19 cellular contexts compared by ENCODE assay signal in genomic region chr7:73646785-73647724, GRCh38. TPM values are rescaled to one million over a fixed set of nuclear protein-coding genes. Genes with fewer than 3 reads are reported as not detected.
DNase-seq lines count a peak whose midpoint lies in the region; ATAC-seq, FAIRE-seq and TF ChIP-seq lines count a peak whose summit lies in the region.
"Had no signal": no experiment of that assay in that cellular context is flagged by ENCODE, and none has a peak within 500 bp of the region (broad histone marks: within the 10 kb centered on the region; RNA-seq: fewer than 3 reads in every experiment).

No MANE protein-coding gene starts in this region.

- in situ Hi-C loops in K562 (cut with MboI) = no loop called here

- H3K27me3 ChIP-seq in K562 (ENCODE audit: control insufficient read depth in 2 of 2, insufficient read depth in 2 of 2, low read length in 2 of 2) (peaks cover 31 to 73% of the 10 kb centered on the region in 2 experiments), right lobe of liver (no peaks in the 10 kb centered on the region), suprapubic skin (peaks cover 70% of the 10 kb centered on the region)

- peaks cover 68% of the 10 kb centered on the region for H3K27me3 Mint-ChIP-seq in activated naive CD8-positive, alpha-beta T cell treated with anti-CD3 and anti-CD28 coated beads, Interleukin-2, amount 10 ng/mL, durations not matched to agents 7 days and 5 days
- peaks cover 72% of the 10 kb centered on the region for H3K27me3 Mint-ChIP-seq in activated naive CD8-positive, alpha-beta T cell treated with anti-CD3 and anti-CD28 coated beads for 36 hours
- peaks cover 50% of the 10 kb centered on the region for H3K27me3 Mint-ChIP-seq in T-helper 2 cell treated with Interferon-gamma antibody and Interleukin-4, amounts not matched to agents 5 μg/mL and 100 μg/mL, for 36 hours (ENCODE audit: low read depth)

- DNase-seq in activated naive CD8-positive, alpha-beta T cell treated with anti-CD3 and anti-CD28 coated beads, Interleukin-2, amount 10 ng/mL, durations not matched to agents 7 days and 5 days = no peak
- no peak for DNase-seq in activated naive CD8-positive, alpha-beta T cell treated with anti-CD3 and anti-CD28 coated beads for 36 hours
- DNase-seq in K562 (ENCODE audit: extremely low read depth in 1 of 4, low spot score in 3 of 4) = no peak
- DNase-seq in right lobe of liver = no peak
- no peak for DNase-seq in suprapubic skin (ENCODE audit: low spot score in 2 of 2)
- no peak for DNase-seq in NCI-H1105 treated with DMSO at 0.1 percent for 48 hours (lab: John Stamatoyannopoulos, UW)
- no peak for DNase-seq in LoVo (ENCODE audit: low spot score)
- no peak for DNase-seq in T-helper 2 cell treated with Interferon-gamma antibody and Interleukin-4, amounts not matched to agents 5 μg/mL and 100 μg/mL, for 36 hours (ENCODE audit: low spot score)
- DNase-seq: DMS79, GOT3 had no signal

- WGBS in K562 (ENCODE audit: insufficient coverage, low coverage, missing lambda C conversion rate) = 16% methylated on average over 16 of the region's 16 CpGs
- 3% methylated on average over 9 of the region's 16 CpGs for WGBS in right lobe of liver (ENCODE audit: insufficient coverage, low coverage, low lambda C conversion rate, missing lambda C conversion rate)
- 69% methylated on average over 11 of the region's 16 CpGs for WGBS in suprapubic skin

- H4K20me1 ChIP-seq in K562 (replicated peaks; ENCODE audit: control insufficient read depth, insufficient read depth, low read length) = 0 out of 2 replicates have a peak, but pooled peaks cover 3% of the 10 kb centered on the region

- H3K4me1 Mint-ChIP-seq in activated naive CD8-positive, alpha-beta T cell treated with anti-CD3 and anti-CD28 coated beads, Interleukin-2, amount 10 ng/mL, durations not matched to agents 7 days and 5 days = peaks cover 9% of the 10 kb centered on the region
- peaks cover 8% of the 10 kb centered on the region for H3K4me1 Mint-ChIP-seq in activated naive CD8-positive, alpha-beta T cell treated with anti-CD3 and anti-CD28 coated beads for 36 hours
- H3K4me1 Mint-ChIP-seq in T-helper 2 cell treated with Interferon-gamma antibody and Interleukin-4, amounts not matched to agents 5 μg/mL and 100 μg/mL, for 36 hours (ENCODE audit: low read depth) = peaks cover 5% of the 10 kb centered on the region

- CTCF ChIA-PET in K562 (lab: Yijun Ruan, JAX; ENCODE audit: low intra/inter-chr PET ratio) = no interaction called here

- no peak for TF ChIP-seq CTCF in K562 (IDR thresholded peaks at IDR 0.05 in 2 of 3, conservative IDR thresholded peaks at IDR 0.05 in 1 of 3; ENCODE audit: insufficient read depth in 2 of 3, low read depth in 1 of 3, low read length in 3 of 3)
- TF ChIP-seq CTCF in right lobe of liver (IDR thresholded peaks at IDR 0.05) = no peak
- no peak for TF ChIP-seq CTCF in suprapubic skin (IDR thresholded peaks at IDR 0.05)

- POLR2A ChIA-PET in activated naive CD8-positive, alpha-beta T cell treated with anti-CD3 and anti-CD28 coated beads, Interleukin-2, amount 10 ng/mL, durations not matched to agents 7 days and 5 days (lab: Charles Lee) = no interaction called here
- POLR2A ChIA-PET in K562 (lab: Yijun Ruan, JAX) = interaction anchor here (0.5 to 1.8 kb wide), 5 partner anchors 10 to 62 kb away, joined by 3 to 11 read pairs (median 4); no protein-coding TSS in a partner anchor

- TF ChIP-seq EP300 in K562 (IDR thresholded peaks at IDR 0.05; ENCODE audit: low read length) = no peak
- TF ChIP-seq EP300 in suprapubic skin (IDR thresholded peaks at IDR 0.05) = no peak

- H3K4me2 ChIP-seq in K562 (ENCODE audit: insufficient read depth, low read length) = no peak overlapping the region

- no peak overlapping the region for H3K4me3 ChIP-seq in K562
- peak overlapping the region; percentile 23 to 55 (median 54) for H3K4me3 ChIP-seq in right lobe of liver
- H3K4me3 ChIP-seq in suprapubic skin = peak overlapping the region; percentile 53

- BruUV-seq in K562 (replicated peaks; lab: Mats Ljungman, UMichigan) = no TSS peak

- no peaks in the 10 kb centered on the region; the same call in 1 of the 2 replicates for H3K9me3 ChIP-seq in K562 (replicated peaks; ENCODE audit: control insufficient read depth, insufficient read depth, low read depth, low read length)
- no peaks in the 10 kb centered on the region for H3K9me3 ChIP-seq in right lobe of liver
- H3K9me3 ChIP-seq in suprapubic skin = no peaks in the 10 kb centered on the region
- H3K9me3 ChIP-seq: transverse colon had no signal

- H3K36me3 Mint-ChIP-seq in activated naive CD8-positive, alpha-beta T cell treated with anti-CD3 and anti-CD28 coated beads, Interleukin-2, amount 10 ng/mL, durations not matched to agents 7 days and 5 days = no peaks in the 10 kb centered on the region
- H3K36me3 Mint-ChIP-seq in activated naive CD8-positive, alpha-beta T cell treated with anti-CD3 and anti-CD28 coated beads for 36 hours = no peaks in the 10 kb centered on the region
- no peaks in the 10 kb centered on the region for H3K36me3 Mint-ChIP-seq in T-helper 2 cell treated with Interferon-gamma antibody and Interleukin-4, amounts not matched to agents 5 μg/mL and 100 μg/mL, for 36 hours (ENCODE audit: low read depth)

- H3K36me3 ChIP-seq in K562 (ENCODE audit: control insufficient read depth, insufficient read depth, low read length) (no peaks in the 10 kb centered on the region), right lobe of liver (no peaks in the 10 kb centered on the region), suprapubic skin (no peaks in the 10 kb centered on the region)
- H3K36me3 ChIP-seq: transverse colon had no signal

- TF ChIP-seq POLR2A in K562 (conservative IDR thresholded peaks at IDR 0.05) (no peak), right lobe of liver (IDR thresholded peaks at IDR 0.05) (no peak), suprapubic skin (IDR thresholded peaks at IDR 0.05) (no peak)

- H3K4me3 Mint-ChIP-seq in activated naive CD8-positive, alpha-beta T cell treated with anti-CD3 and anti-CD28 coated beads, Interleukin-2, amount 10 ng/mL, durations not matched to agents 7 days and 5 days = peak overlapping the region; percentile 22
- H3K4me3 Mint-ChIP-seq in activated naive CD8-positive, alpha-beta T cell treated with anti-CD3 and anti-CD28 coated beads for 36 hours = no peak overlapping the region
- no peak overlapping the region for H3K4me3 Mint-ChIP-seq in T-helper 2 cell treated with Interferon-gamma antibody and Interleukin-4, amounts not matched to agents 5 μg/mL and 100 μg/mL, for 36 hours

- no peak for FAIRE-seq in K562 (lab: Jason Lieb, UNC)
- FAIRE-seq: GM12891, GM19239 had no signal

- no peak overlapping the region for H3K27ac Mint-ChIP-seq in activated naive CD8-positive, alpha-beta T cell treated with anti-CD3 and anti-CD28 coated beads, Interleukin-2, amount 10 ng/mL, durations not matched to agents 7 days and 5 days
- H3K27ac Mint-ChIP-seq in activated naive CD8-positive, alpha-beta T cell treated with anti-CD3 and anti-CD28 coated beads for 36 hours = no peak overlapping the region
- H3K27ac Mint-ChIP-seq in T-helper 2 cell treated with Interferon-gamma antibody and Interleukin-4, amounts not matched to agents 5 μg/mL and 100 μg/mL, for 36 hours = no peak overlapping the region
- H3K27ac Mint-ChIP-seq: activated naive CD4-positive, alpha-beta T cell treated with anti-CD3 and anti-CD28 coated beads, Interleukin-2, amount 50 U/mL, for 24 hours had no signal

- no peak overlapping the region for H2AFZ ChIP-seq in K562 (ENCODE audit: low read depth, low read length)

- H3K9me3 Mint-ChIP-seq in activated naive CD8-positive, alpha-beta T cell treated with anti-CD3 and anti-CD28 coated beads, Interleukin-2, amount 10 ng/mL, durations not matched to agents 7 days and 5 days = no peaks in the 10 kb centered on the region
- H3K9me3 Mint-ChIP-seq in activated naive CD8-positive, alpha-beta T cell treated with anti-CD3 and anti-CD28 coated beads for 36 hours = no peaks in the 10 kb centered on the region
- H3K9me3 Mint-ChIP-seq in T-helper 2 cell treated with Interferon-gamma antibody and Interleukin-4, amounts not matched to agents 5 μg/mL and 100 μg/mL, for 36 hours = no peaks in the 10 kb centered on the region
- H3K9me3 Mint-ChIP-seq: activated naive CD4-positive, alpha-beta T cell treated with anti-CD3 and anti-CD28 coated beads, Interleukin-2, amount 50 U/mL, for 24 hours had no signal

- H3K9ac ChIP-seq in K562 (ENCODE audit: insufficient read depth in 1 of 2, low read depth in 2 of 2, low read length in 2 of 2) = 0 out of 4 replicates have a peak overlapping the region, but pooled peaks of 1 of the 2 experiments have one; percentile 22

- TF ChIP-seq RAD21 in K562 (CRISPR knock-in tag; conservative IDR thresholded peaks at IDR 0.05 in 1 of 2, IDR thresholded peaks at IDR 0.05 in 1 of 2) = no peak

- intact Hi-C loops in K562 (cut with micrococcal nuclease) = no loop called here
- intact Hi-C loops in right lobe of liver (cut with DNase I) = no loop called here

- H3K4me1 ChIP-seq in K562 (replicated peaks in 1 of 2; ENCODE audit: control insufficient read depth in 2 of 2, insufficient read depth in 2 of 2, low read length in 2 of 2) (peaks cover 0 to 14% of the 10 kb centered on the region in 2 experiments; a peak in 2 of 5 replicates), right lobe of liver (peaks cover 0 to 9% (median 3%) of the 10 kb centered on the region in 4 donors), suprapubic skin (peaks cover 12% of the 10 kb centered on the region)

- no peaks in the 10 kb centered on the region for H3K79me2 ChIP-seq in K562 (ENCODE audit: control insufficient read depth, insufficient read depth, low read length)

- H3K9me1 ChIP-seq in K562 (ENCODE audit: control insufficient read depth, insufficient read depth, low read length) = no peaks in the 10 kb centered on the region

- no peak for ATAC-seq in activated naive CD8-positive, alpha-beta T cell treated with anti-CD3 and anti-CD28 coated beads, Interleukin-2, amount 10 ng/mL, durations not matched to agents 7 days and 5 days (ENCODE audit: low read depth)
- ATAC-seq in K562 (no peak; the same call in 2 of the 3 replicates), right lobe of liver (no peak)

- H3K27ac ChIP-seq in K562 (ENCODE audit: extremely low read depth, low read depth, low read length) (no peak overlapping the region), right lobe of liver (peak overlapping the region in 1 of 3 donors; percentile 57), suprapubic skin (no peak overlapping the region)

RNA-seq across cellular contexts. Expression of gene VPS37D, which starts 20.6 kb away (rescaled TPM):
- under 1 TPM; 0.45 to 0.86 TPM for total RNA-seq in activated naive CD8-positive, alpha-beta T cell treated with anti-CD3 and anti-CD28 coated beads, Interleukin-2, amount 10 ng/mL, durations not matched to agents 7 days and 5 days
- total RNA-seq in activated naive CD8-positive, alpha-beta T cell treated with anti-CD3 and anti-CD28 coated beads for 36 hours = under 1 TPM; 0.44 to 0.45 TPM
- 1.3 TPM in 1 of 2 replicates, not detected in the other for total RNA-seq in K562 (2011; cell fraction: chromatin; rRNA removed; ENCODE audit: low replicate concordance)
- 0.83 and 1.3 TPM in 2 replicates for total RNA-seq in K562 (2011; cell fraction: nucleolus; rRNA removed)
- total RNA-seq in K562 (2011; cell fraction: nucleoplasm; rRNA removed) = 0.76 and 0.88 TPM in 2 replicates
- 2.3 and 2.5 TPM in 2 replicates for total RNA-seq in K562 (2014; rRNA removed)
- total RNA-seq in K562 (2014; rRNA removed; fragmentation: Illumina TruSeq; extraction: Trizol) = 0.26 TPM in 1 of 2 replicates, not detected in the other
- 0.25 and 0.38 TPM in 2 replicates for total RNA-seq in K562 (2015; rRNA removed; fragmentation: Illumina TruSeq; extraction: Trizol)
- 1.1 and 1.3 TPM in 2 replicates for total RNA-seq in K562 (2021)
- polyA plus RNA-seq in K562 (2011; rRNA removed) = 0.84 and 1.6 TPM in 2 replicates
- polyA plus RNA-seq in K562 (2011; cell fraction: cytosol; rRNA removed) = 1.8 and 2.7 TPM in 2 replicates
- 1.7 TPM in 2 replicates for polyA plus RNA-seq in K562 (2011; cell fraction: nucleus; rRNA removed)
- 0.70 and 2.2 TPM in 2 replicates for polyA plus RNA-seq in K562 (2012)
- 0.39 and 0.42 TPM in 2 replicates for polyA plus RNA-seq in K562 (2014; fragmentation: Illumina TruSeq; extraction: Trizol)
- not detected for polyA plus RNA-seq in K562 (2014; fragmentation: Nextera tagmentation; extraction: Ambion mirVana)
- polyA plus RNA-seq in K562 (2014; rRNA removed) = 1.3 and 2.1 TPM in 2 replicates
- polyA minus RNA-seq in K562 (2011; rRNA and poly(A)+ RNA removed) = 0.32 TPM in 1 of 2 replicates, not detected in the other
- 1.2 and 1.9 TPM in 2 replicates for polyA minus RNA-seq in K562 (2011; cell fraction: cytosol; rRNA and poly(A)+ RNA removed)
- 0.27 and 0.33 TPM in 2 replicates for polyA minus RNA-seq in K562 (2011; cell fraction: nucleus; rRNA and poly(A)+ RNA removed)
- 1 to 10 TPM; 1.2 to 3.0 (median 2.2) TPM for total RNA-seq in right lobe of liver
- total RNA-seq in suprapubic skin = 1 to 10 TPM; 1.9 to 3.5 (median 2.1) TPM

RNA-seq across cellular contexts. Expression of gene MLXIPL, which starts 22.7 kb away (rescaled TPM):
- total RNA-seq in activated naive CD8-positive, alpha-beta T cell treated with anti-CD3 and anti-CD28 coated beads, Interleukin-2, amount 10 ng/mL, durations not matched to agents 7 days and 5 days = not detected
- not detected for total RNA-seq in activated naive CD8-positive, alpha-beta T cell treated with anti-CD3 and anti-CD28 coated beads for 36 hours
- 12.6 and 32.2 TPM in 2 replicates for total RNA-seq in K562 (2011; cell fraction: chromatin; rRNA removed; ENCODE audit: low replicate concordance)
- 12.8 and 16.5 TPM in 2 replicates for total RNA-seq in K562 (2011; cell fraction: nucleolus; rRNA removed)
- 14.2 and 15.9 TPM in 2 replicates for total RNA-seq in K562 (2011; cell fraction: nucleoplasm; rRNA removed)
- total RNA-seq in K562 (2014; rRNA removed) (6.0 and 8.9 TPM in 2 replicates), K562 (2014; rRNA removed; fragmentation: Illumina TruSeq; extraction: Trizol) (0.61 and 0.91 TPM in 2 replicates), K562 (2015; rRNA removed; fragmentation: Illumina TruSeq; extraction: Trizol) (1.4 and 1.7 TPM in 2 replicates), K562 (2021) (10.2 and 11.8 TPM in 2 replicates), right lobe of liver (100 to 1,000 TPM in 5 of 6 experiments, 10 to 100 TPM in 1; 53.5 to 552 (median 225) TPM), suprapubic skin (1 to 10 TPM; 1.9 to 9.3 (median 2.7) TPM)
- polyA plus RNA-seq in K562 (2011; rRNA removed) (0.59 and 3.4 TPM in 2 replicates), K562 (2014; fragmentation: Illumina TruSeq; extraction: Trizol) (2.7 and 4.4 TPM in 2 replicates), K562 (2014; fragmentation: Nextera tagmentation; extraction: Ambion mirVana) (under 1 TPM; 0.11 to 0.17 TPM), K562 (2014; rRNA removed) (11.1 and 18.4 TPM in 2 replicates)
- polyA plus RNA-seq in K562 (2011; cell fraction: cytosol; rRNA removed) = 1.5 and 1.7 TPM in 2 replicates
- polyA plus RNA-seq in K562 (2011; cell fraction: nucleus; rRNA removed) = 22.7 and 25.6 TPM in 2 replicates
- polyA plus RNA-seq in K562 (2012) = 5.1 and 47.6 TPM in 2 replicates
- polyA minus RNA-seq in K562 (2011; rRNA and poly(A)+ RNA removed) = 0.39 and 0.69 TPM in 2 replicates
- 1.3 and 2.9 TPM in 2 replicates for polyA minus RNA-seq in K562 (2011; cell fraction: cytosol; rRNA and poly(A)+ RNA removed)
- polyA minus RNA-seq in K562 (2011; cell fraction: nucleus; rRNA and poly(A)+ RNA removed) = 6.7 and 13.7 TPM in 2 replicates
- total RNA-seq: chondrocyte, fibroblast of lung, HT1080, RPMI7951 had no signal
- polyA plus RNA-seq: AG04450, fibroblast of lung had no signal

RNA-seq across cellular contexts. Expression of gene DNAJC30, which starts 36.2 kb away (rescaled TPM):
- 10 to 100 TPM; 10.0 to 10.7 TPM for total RNA-seq in activated naive CD8-positive, alpha-beta T cell treated with anti-CD3 and anti-CD28 coated beads, Interleukin-2, amount 10 ng/mL, durations not matched to agents 7 days and 5 days
- 10 to 100 TPM in 1 of 2 experiments, 1 to 10 TPM in 1; 9.5 to 10.7 TPM for total RNA-seq in activated naive CD8-positive, alpha-beta T cell treated with anti-CD3 and anti-CD28 coated beads for 36 hours
- total RNA-seq in K562 (2011; cell fraction: chromatin; rRNA removed; ENCODE audit: low replicate concordance) = 18.6 and 26.1 TPM in 2 replicates
- total RNA-seq in K562 (2011; cell fraction: nucleolus; rRNA removed) = 21.3 and 26.5 TPM in 2 replicates
- 23.2 and 25.1 TPM in 2 replicates for total RNA-seq in K562 (2011; cell fraction: nucleoplasm; rRNA removed)
- total RNA-seq in K562 (2014; rRNA removed) (6.9 and 8.6 TPM in 2 replicates), K562 (2014; rRNA removed; fragmentation: Illumina TruSeq; extraction: Trizol) (3.8 and 4.2 TPM in 2 replicates), K562 (2015; rRNA removed; fragmentation: Illumina TruSeq; extraction: Trizol) (4.4 and 4.6 TPM in 2 replicates), K562 (2021) (10.1 and 11.3 TPM in 2 replicates), right lobe of liver (1 to 10 TPM; 5.4 to 8.8 (median 7.0) TPM), suprapubic skin (1 to 10 TPM; 4.4 to 4.9 (median 4.8) TPM)
- polyA plus RNA-seq in K562 (2011; rRNA removed) (2.0 and 3.7 TPM in 2 replicates), K562 (2014; fragmentation: Illumina TruSeq; extraction: Trizol) (4.6 and 6.4 TPM in 2 replicates), K562 (2014; fragmentation: Nextera tagmentation; extraction: Ambion mirVana) (1 to 10 TPM; 1.1 to 1.4 TPM), K562 (2014; rRNA removed) (9.2 and 11.4 TPM in 2 replicates)
- polyA plus RNA-seq in K562 (2011; cell fraction: cytosol; rRNA removed) = 3.2 and 14.7 TPM in 2 replicates
- polyA plus RNA-seq in K562 (2011; cell fraction: nucleus; rRNA removed) = 4.0 and 7.2 TPM in 2 replicates
- 5.5 and 7.0 TPM in 2 replicates for polyA plus RNA-seq in K562 (2012)
- 5.5 and 7.9 TPM in 2 replicates for polyA minus RNA-seq in K562 (2011; rRNA and poly(A)+ RNA removed)
- 3.3 and 3.4 TPM in 2 replicates for polyA minus RNA-seq in K562 (2011; cell fraction: cytosol; rRNA and poly(A)+ RNA removed)
- polyA minus RNA-seq in K562 (2011; cell fraction: nucleus; rRNA and poly(A)+ RNA removed) = 8.8 and 10.3 TPM in 2 replicates

RNA-seq across cellular contexts. Expression of gene BUD23, which starts 36.3 kb away (rescaled TPM):
- 10 to 100 TPM; 58.7 to 64.1 TPM for total RNA-seq in activated naive CD8-positive, alpha-beta T cell treated with anti-CD3 and anti-CD28 coated beads, Interleukin-2, amount 10 ng/mL, durations not matched to agents 7 days and 5 days
- 100 to 1,000 TPM; 117 to 124 TPM for total RNA-seq in activated naive CD8-positive, alpha-beta T cell treated with anti-CD3 and anti-CD28 coated beads for 36 hours
- total RNA-seq in K562 (2011; cell fraction: chromatin; rRNA removed; ENCODE audit: low replicate concordance) = 117 and 181 TPM in 2 replicates
- total RNA-seq in K562 (2011; cell fraction: nucleolus; rRNA removed) = 113 TPM in 2 replicates
- total RNA-seq in K562 (2011; cell fraction: nucleoplasm; rRNA removed) = 140 and 171 TPM in 2 replicates
- total RNA-seq in K562 (2014; rRNA removed) (170 and 183 TPM in 2 replicates), K562 (2014; rRNA removed; fragmentation: Illumina TruSeq; extraction: Trizol) (117 and 124 TPM in 2 replicates), K562 (2015; rRNA removed; fragmentation: Illumina TruSeq; extraction: Trizol) (123 and 128 TPM in 2 replicates), K562 (2021) (135 and 144 TPM in 2 replicates), right lobe of liver (10 to 100 TPM; 24.1 to 35.0 (median 29.2) TPM), suprapubic skin (10 to 100 TPM; 48.1 to 65.8 (median 53.8) TPM)
- polyA plus RNA-seq in K562 (2011; rRNA removed) (115 and 168 TPM in 2 replicates), K562 (2014; fragmentation: Illumina TruSeq; extraction: Trizol) (206 and 216 TPM in 2 replicates), K562 (2014; fragmentation: Nextera tagmentation; extraction: Ambion mirVana) (100 to 1,000 TPM in 1 of 2 experiments, 10 to 100 TPM in 1; 79.5 to 150 TPM), K562 (2014; rRNA removed) (270 and 301 TPM in 2 replicates)
- polyA plus RNA-seq in K562 (2011; cell fraction: cytosol; rRNA removed) = 171 and 217 TPM in 2 replicates
- 88.8 and 118 TPM in 2 replicates for polyA plus RNA-seq in K562 (2011; cell fraction: nucleus; rRNA removed)
- polyA plus RNA-seq in K562 (2012) = 99.9 and 166 TPM in 2 replicates
- 64.3 and 80.9 TPM in 2 replicates for polyA minus RNA-seq in K562 (2011; rRNA and poly(A)+ RNA removed)
- 39.0 and 45.1 TPM in 2 replicates for polyA minus RNA-seq in K562 (2011; cell fraction: cytosol; rRNA and poly(A)+ RNA removed)
- 19.1 and 20.2 TPM in 2 replicates for polyA minus RNA-seq in K562 (2011; cell fraction: nucleus; rRNA and poly(A)+ RNA removed)
